In the genomic region with DNA sequence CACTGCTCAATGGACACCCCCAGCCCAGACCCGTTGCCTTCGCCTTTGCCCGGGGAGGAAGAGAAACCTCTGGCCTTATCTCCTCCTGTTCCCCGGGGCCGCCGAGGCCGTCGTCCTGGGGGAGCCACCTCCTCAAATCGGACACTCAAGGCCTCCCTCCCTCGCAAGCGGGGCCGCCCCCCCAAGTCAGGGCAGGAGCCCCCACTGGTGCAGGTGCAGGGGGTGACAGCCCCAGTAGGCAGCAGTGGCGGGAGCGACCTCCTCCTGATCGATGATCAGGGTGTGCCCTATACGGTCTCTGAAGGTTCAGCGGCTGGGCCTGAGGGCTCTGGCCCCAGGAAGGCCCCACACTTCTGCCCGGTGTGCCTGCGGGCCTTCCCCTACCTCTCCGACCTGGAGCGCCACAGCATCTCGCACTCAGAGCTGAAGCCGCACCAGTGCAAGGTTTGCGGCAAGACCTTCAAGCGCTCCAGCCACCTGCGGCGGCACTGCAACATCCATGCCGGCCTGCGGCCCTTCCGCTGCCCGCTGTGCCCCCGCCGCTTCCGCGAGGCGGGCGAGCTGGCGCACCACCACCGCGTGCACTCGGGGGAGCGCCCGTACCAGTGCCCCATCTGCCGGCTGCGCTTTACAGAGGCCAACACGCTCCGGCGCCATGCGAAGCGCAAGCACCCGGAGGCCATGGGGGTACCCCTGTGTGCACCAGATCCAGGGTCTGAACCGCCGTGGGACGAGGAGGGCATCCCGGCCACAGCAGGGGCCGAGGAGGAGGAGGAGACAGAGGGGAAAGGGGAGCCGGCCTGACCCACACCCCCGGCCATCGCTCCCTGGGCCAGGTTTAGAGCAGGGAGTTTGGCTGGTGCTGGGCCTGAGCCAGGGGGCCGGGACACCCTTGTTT, we compare ENCODE assay signal across 17 cellular contexts. TPM values are rescaled to one million over a fixed set of nuclear protein-coding genes. Genes with fewer than 3 reads are reported as not detected.
A peak's percentile ranks its signal among the peaks of the same experiment; 100 is the strongest.
DNase-seq lines count a peak whose midpoint lies in the region; ATAC-seq, FAIRE-seq and TF ChIP-seq lines count a peak whose summit lies in the region.
"Had no signal": no experiment of that assay in that cellular context is flagged by ENCODE, and none has a peak within 500 bp of the region (broad histone marks: within the 10 kb centered on the region; RNA-seq: fewer than 3 reads in every experiment).

No MANE protein-coding gene starts in this region.

- POLR2A ChIA-PET in K562 (lab: Yijun Ruan, JAX): no interaction called here
- POLR2A ChIA-PET in naive thymus-derived CD4-positive, alpha-beta T cell (lab: Charles Lee): interaction anchor here (0.7 to 3.3 kb wide), 2 partner anchors 27 to 37 kb away, joined by 3 to 12 read pairs; no protein-coding TSS in a partner anchor

- ATAC-seq in left cardiac atrium (no peak), K562 (no peak)
- ATAC-seq in naive thymus-derived CD4-positive, alpha-beta T cell: no peak
- ATAC-seq: activated CD4-positive, CD25-positive, alpha-beta regulatory T cell treated with anti-CD3 and anti-CD28 coated beads, Interleukin-2, amount 50 U/mL, for 24 hours; activated T-cell treated with anti-CD3 and anti-CD28 coated beads, Interleukin-2, amount 50 U/mL, for 4 hours had no signal

- H3K27me3 Mint-ChIP-seq in naive thymus-derived CD4-positive, alpha-beta T cell: peaks cover 0 to 3% (median 0%) of the 10 kb centered on the region in 5 donors
- H3K27me3 Mint-ChIP-seq in type B pancreatic cell: no peaks in the 10 kb centered on the region

- H3K36me3 Mint-ChIP-seq in naive thymus-derived CD4-positive, alpha-beta T cell: peaks cover 0 to 15% (median 6%) of the 10 kb centered on the region in 5 donors
- H3K36me3 Mint-ChIP-seq in type B pancreatic cell: peaks cover 19% of the 10 kb centered on the region

- H3K4me1 Mint-ChIP-seq in naive thymus-derived CD4-positive, alpha-beta T cell: peaks cover 30 to 53% (median 49%) of the 10 kb centered on the region in 7 donors
- H3K4me1 Mint-ChIP-seq in type B pancreatic cell (ENCODE audit: unreplicated experiment): peaks cover 29% of the 10 kb centered on the region

- no peak overlapping the region for H2AFZ ChIP-seq in K562 (ENCODE audit: low read depth, low read length)

- no peak for FAIRE-seq in K562 (lab: Jason Lieb, UNC)
- FAIRE-seq: H54 had no signal

- no peak for TF ChIP-seq EP300 in K562 (IDR thresholded peaks at IDR 0.05; ENCODE audit: low read length)

- intact Hi-C loops in left cardiac atrium (cut with DNase I) (loop anchor here in 1 of 2 donors (10.0 kb wide), 1 partner anchor 88 kb away; no protein-coding TSS in a partner anchor), K562 (cut with micrococcal nuclease) (no loop called here)
- intact Hi-C loops in naive thymus-derived CD4-positive, alpha-beta T cell (cut with micrococcal nuclease): no loop called here

- in situ Hi-C loops in K562 (cut with MboI): no loop called here

- TF ChIP-seq CTCF in right atrium auricular region (IDR thresholded peaks at IDR 0.05) (no peak), K562 (IDR thresholded peaks at IDR 0.05 in 2 of 3, conservative IDR thresholded peaks at IDR 0.05 in 1 of 3; ENCODE audit: insufficient read depth in 2 of 3, low read depth in 1 of 3, low read length in 3 of 3) (no peak), type B pancreatic cell (conservative IDR thresholded peaks at IDR 0.05) (no peak)

- H3K36me3 ChIP-seq in right atrium auricular region (peaks cover 9% of the 10 kb centered on the region), K562 (ENCODE audit: control insufficient read depth, insufficient read depth, low read length) (peaks cover 7% of the 10 kb centered on the region; the same call in 2 of the 3 replicates)
- peaks cover 0 to 15% (median 0%) of the 10 kb centered on the region in 3 experiments for H3K36me3 ChIP-seq in naive thymus-derived CD4-positive, alpha-beta T cell (ENCODE audit: control insufficient read depth in 2 of 3, insufficient read depth in 3 of 3, low read length in 3 of 3)
- H3K36me3 ChIP-seq: cardiac muscle cell had no signal

- 88% methylated on average over 37 of the region's 60 CpGs for WGBS in K562 (ENCODE audit: insufficient coverage, low coverage, missing lambda C conversion rate)

- H3K9me1 ChIP-seq in K562 (ENCODE audit: control insufficient read depth, insufficient read depth, low read length): no peaks in the 10 kb centered on the region

- no peaks in the 10 kb centered on the region for H4K20me1 ChIP-seq in K562 (replicated peaks; ENCODE audit: control insufficient read depth, insufficient read depth, low read length)

- peak overlapping the region in 1 of 2 experiments; percentile 62; a peak in 2 of 4 replicates for H3K9ac ChIP-seq in K562 (ENCODE audit: insufficient read depth in 1 of 2, low read depth in 2 of 2, low read length in 2 of 2)
- H3K9ac ChIP-seq: KMS-11 had no signal

- peaks cover 34% of the 10 kb centered on the region for H3K79me2 ChIP-seq in K562 (ENCODE audit: control insufficient read depth, insufficient read depth, low read length)

- DNase-seq in left cardiac atrium (peak; percentile 24), right atrium auricular region (ENCODE audit: low spot score) (no peak), K562 (ENCODE audit: extremely low read depth in 1 of 4, low spot score in 3 of 4) (no peak), type B pancreatic cell (ENCODE audit: extremely low spot score, unreplicated experiment) (no peak), NOMO-1 treated with dmso at 0.1 percent for 144 hours (lab: John Stamatoyannopoulos, UW; ENCODE audit: unreplicated experiment) (no peak), middle frontal gyrus (ENCODE audit: extremely low spot score, low spot score) (no peak), NCI-H1930 (lab: John Stamatoyannopoulos, UW) (no peak)
- DNase-seq in naive thymus-derived CD4-positive, alpha-beta T cell: no peak
- DNase-seq: activated T-cell treated with anti-CD3 and anti-CD28 coated beads, Interleukin-2, amount 50 U/mL, for 4 hours; effector memory CD4-positive, alpha-beta T cell; hypothalamus; NCI-H2171; retina had no signal

- H3K4me3 ChIP-seq in right atrium auricular region (no peak overlapping the region), K562 (no peak overlapping the region)
- no peak overlapping the region for H3K4me3 ChIP-seq in naive thymus-derived CD4-positive, alpha-beta T cell (ENCODE audit: low read length)
- H3K4me3 ChIP-seq: cardiac muscle cell had no signal

- peaks cover 0 to 45% of the 10 kb centered on the region in 2 donors for H3K4me1 ChIP-seq in right atrium auricular region
- H3K4me1 ChIP-seq in K562 (replicated peaks in 1 of 2; ENCODE audit: control insufficient read depth in 2 of 2, insufficient read depth in 2 of 2, low read length in 2 of 2): peaks cover 32 to 50% of the 10 kb centered on the region in 2 experiments
- H3K4me1 ChIP-seq in naive thymus-derived CD4-positive, alpha-beta T cell (ENCODE audit: control insufficient read depth in 2 of 2, insufficient read depth in 2 of 2, low read length in 2 of 2): peaks cover 7 to 24% of the 10 kb centered on the region in 2 donors

- H3K4me3 Mint-ChIP-seq in naive thymus-derived CD4-positive, alpha-beta T cell: peak overlapping the region in 5 of 10 donors; percentile 65 to 90 (median 87)
- peak overlapping the region; percentile 90 for H3K4me3 Mint-ChIP-seq in type B pancreatic cell

- peak overlapping the region in 5 of 9 donors; percentile 83 to 91 (median 87) for H3K27ac Mint-ChIP-seq in naive thymus-derived CD4-positive, alpha-beta T cell
- H3K27ac Mint-ChIP-seq in type B pancreatic cell: peak overlapping the region; percentile 94

- H3K27ac ChIP-seq in right atrium auricular region (no peak overlapping the region), K562 (ENCODE audit: extremely low read depth, low read depth, low read length) (no peak overlapping the region)
- no peak overlapping the region for H3K27ac ChIP-seq in naive thymus-derived CD4-positive, alpha-beta T cell (ENCODE audit: low read depth, low read length)
- H3K27ac ChIP-seq: KMS-11 had no signal

- TF ChIP-seq POLR2A in K562 (conservative IDR thresholded peaks at IDR 0.05): no peak

- H3K9me3 Mint-ChIP-seq in naive thymus-derived CD4-positive, alpha-beta T cell: peaks cover 0 to 4% (median 0%) of the 10 kb centered on the region in 11 donors
- H3K9me3 Mint-ChIP-seq in type B pancreatic cell: no peaks in the 10 kb centered on the region
- H3K9me3 Mint-ChIP-seq: activated T-cell treated with anti-CD3 and anti-CD28 coated beads, Interleukin-2, amount 50 U/mL, for 4 hours had no signal

- H3K9me3 ChIP-seq in right atrium auricular region (no peaks in the 10 kb centered on the region), K562 (replicated peaks; ENCODE audit: control insufficient read depth, insufficient read depth, low read depth, low read length) (0 out of 2 replicates have a peak, but pooled peaks cover 2% of the 10 kb centered on the region)
- H3K9me3 ChIP-seq in naive thymus-derived CD4-positive, alpha-beta T cell (ENCODE audit: control insufficient read depth in 2 of 3, low read length in 3 of 3): no peaks in the 10 kb centered on the region

- CTCF ChIA-PET in K562 (lab: Yijun Ruan, JAX; ENCODE audit: low intra/inter-chr PET ratio): no interaction called here
- CTCF ChIA-PET in naive thymus-derived CD4-positive, alpha-beta T cell (lab: Charles Lee): interaction anchor here (0.6 kb wide), 1 partner anchor 19 kb away, joined by 3 read pairs; no protein-coding TSS in a partner anchor

- BruUV-seq in K562 (replicated peaks; lab: Mats Ljungman, UMichigan): no TSS peak

- no peaks in the 10 kb centered on the region for H3K27me3 ChIP-seq in right atrium auricular region
- H3K27me3 ChIP-seq in K562 (ENCODE audit: control insufficient read depth in 2 of 2, insufficient read depth in 2 of 2, low read length in 2 of 2): no peaks in the 10 kb centered on the region
- H3K27me3 ChIP-seq in naive thymus-derived CD4-positive, alpha-beta T cell (ENCODE audit: control insufficient read depth in 2 of 2, insufficient read depth in 2 of 2, low read length in 2 of 2): no peaks in the 10 kb centered on the region
- H3K27me3 ChIP-seq: cardiac muscle cell had no signal

- no peak for TF ChIP-seq RAD21 in K562 (CRISPR knock-in tag; conservative IDR thresholded peaks at IDR 0.05 in 1 of 2, IDR thresholded peaks at IDR 0.05 in 1 of 2)

- no peak overlapping the region for H3K4me2 ChIP-seq in K562 (ENCODE audit: insufficient read depth, low read length)
- H3K4me2 ChIP-seq: KMS-11 had no signal

RNA-seq across cellular contexts. Expression of gene ZNF524, which starts 2.3 kb away (rescaled TPM):
- total RNA-seq in left cardiac atrium: 10 to 100 TPM; 14.1 to 18.7 TPM
- 10 to 100 TPM; 17.7 to 25.8 TPM for total RNA-seq in right atrium auricular region
- 3.2 and 12.0 TPM in 2 replicates for total RNA-seq in K562 (2011; cell fraction: chromatin; rRNA removed; ENCODE audit: low replicate concordance)
- total RNA-seq in K562 (2011; cell fraction: nucleolus; rRNA removed): 12.4 and 13.0 TPM in 2 replicates
- total RNA-seq in K562 (2011; cell fraction: nucleoplasm; rRNA removed): 7.3 and 7.5 TPM in 2 replicates
- 14.7 and 23.6 TPM in 2 replicates for total RNA-seq in K562 (2014; rRNA removed)
- 0.55 and 1.2 TPM in 2 replicates for total RNA-seq in K562 (2014; rRNA removed; fragmentation: Illumina TruSeq; extraction: Trizol)
- total RNA-seq in K562 (2015; rRNA removed; fragmentation: Illumina TruSeq; extraction: Trizol): 5.6 and 6.4 TPM in 2 replicates
- total RNA-seq in K562 (2021): 15.6 and 16.7 TPM in 2 replicates
- polyA plus RNA-seq in K562 (2011; rRNA removed): 2.9 and 3.7 TPM in 2 replicates
- 6.8 and 21.8 TPM in 2 replicates for polyA plus RNA-seq in K562 (2011; cell fraction: cytosol; rRNA removed)
- 9.0 and 14.1 TPM in 2 replicates for polyA plus RNA-seq in K562 (2011; cell fraction: nucleus; rRNA removed)
- polyA plus RNA-seq in K562 (2012): 7.6 and 20.4 TPM in 2 replicates
- polyA plus RNA-seq in K562 (2014; fragmentation: Illumina TruSeq; extraction: Trizol): 1.4 and 5.4 TPM in 2 replicates
- polyA plus RNA-seq in K562 (2014; fragmentation: Nextera tagmentation; extraction: Ambion mirVana): under 1 TPM; 0.08 to 0.10 TPM
- 13.1 and 14.4 TPM in 2 replicates for polyA plus RNA-seq in K562 (2014; rRNA removed)
- polyA minus RNA-seq in K562 (2011; rRNA and poly(A)+ RNA removed): 0.30 and 0.67 TPM in 2 replicates
- 5.1 and 7.1 TPM in 2 replicates for polyA minus RNA-seq in K562 (2011; cell fraction: cytosol; rRNA and poly(A)+ RNA removed)
- polyA minus RNA-seq in K562 (2011; cell fraction: nucleus; rRNA and poly(A)+ RNA removed): 5.9 and 6.3 TPM in 2 replicates
- 10 to 100 TPM; 13.3 to 32.1 (median 24.7) TPM for total RNA-seq in naive thymus-derived CD4-positive, alpha-beta T cell
- 10 to 100 TPM; 41.2 to 50.5 TPM for polyA plus RNA-seq in naive thymus-derived CD4-positive, alpha-beta T cell
- total RNA-seq in type B pancreatic cell (ENCODE audit: low replicate concordance): 13.6 and 23.9 TPM in 2 replicates

RNA-seq across cellular contexts. Expression of gene FIZ1, which starts 3.0 kb away (rescaled TPM):
- total RNA-seq in left cardiac atrium (10 to 100 TPM; 14.5 to 17.0 TPM), right atrium auricular region (10 to 100 TPM in 1 of 2 donors, 1 to 10 TPM in 1; 9.2 to 12.2 TPM), K562 (2014; rRNA removed) (5.9 and 7.3 TPM in 2 replicates), K562 (2014; rRNA removed; fragmentation: Illumina TruSeq; extraction: Trizol) (2.3 and 3.2 TPM in 2 replicates), K562 (2015; rRNA removed; fragmentation: Illumina TruSeq; extraction: Trizol) (4.7 and 5.5 TPM in 2 replicates), K562 (2021) (14.4 and 17.5 TPM in 2 replicates), type B pancreatic cell (ENCODE audit: low replicate concordance) (18.4 and 22.4 TPM in 2 replicates)
- total RNA-seq in K562 (2011; cell fraction: chromatin; rRNA removed; ENCODE audit: low replicate concordance): 4.3 and 8.7 TPM in 2 replicates
- total RNA-seq in K562 (2011; cell fraction: nucleolus; rRNA removed): 5.7 and 6.8 TPM in 2 replicates
- 6.9 and 7.8 TPM in 2 replicates for total RNA-seq in K562 (2011; cell fraction: nucleoplasm; rRNA removed)
- polyA plus RNA-seq in K562 (2011; rRNA removed) (3.8 and 4.7 TPM in 2 replicates), K562 (2014; fragmentation: Illumina TruSeq; extraction: Trizol) (8.7 TPM in 2 replicates), K562 (2014; fragmentation: Nextera tagmentation; extraction: Ambion mirVana) (under 1 TPM; 0.79 to 0.81 TPM), K562 (2014; rRNA removed) (5.7 and 5.8 TPM in 2 replicates)
- 3.5 and 7.4 TPM in 2 replicates for polyA plus RNA-seq in K562 (2011; cell fraction: cytosol; rRNA removed)
- 7.6 and 10.7 TPM in 2 replicates for polyA plus RNA-seq in K562 (2011; cell fraction: nucleus; rRNA removed)
- 10.6 and 12.2 TPM in 2 replicates for polyA plus RNA-seq in K562 (2012)
- 2.1 and 3.1 TPM in 2 replicates for polyA minus RNA-seq in K562 (2011; rRNA and poly(A)+ RNA removed)
- polyA minus RNA-seq in K562 (2011; cell fraction: cytosol; rRNA and poly(A)+ RNA removed): 5.5 and 6.6 TPM in 2 replicates
- 2.8 and 3.4 TPM in 2 replicates for polyA minus RNA-seq in K562 (2011; cell fraction: nucleus; rRNA and poly(A)+ RNA removed)
- total RNA-seq in naive thymus-derived CD4-positive, alpha-beta T cell: 10 to 100 TPM in 4 of 5 experiments, 1 to 10 TPM in 1; 9.4 to 32.0 (median 16.1) TPM
- polyA plus RNA-seq in naive thymus-derived CD4-positive, alpha-beta T cell: 1 to 10 TPM; 3.3 to 6.5 TPM

RNA-seq across cellular contexts. Expression of gene ZNF865, which starts 3.1 kb away (rescaled TPM):
- total RNA-seq in left cardiac atrium: 10 to 100 TPM; 16.2 to 20.2 TPM
- 10 to 100 TPM; 11.2 to 11.4 TPM for total RNA-seq in right atrium auricular region
- total RNA-seq in K562 (2011; cell fraction: chromatin; rRNA removed; ENCODE audit: low replicate concordance): 2.2 and 8.0 TPM in 2 replicates
- 8.0 and 10.0 TPM in 2 replicates for total RNA-seq in K562 (2011; cell fraction: nucleolus; rRNA removed)
- total RNA-seq in K562 (2011; cell fraction: nucleoplasm; rRNA removed): 4.9 and 5.2 TPM in 2 replicates
- total RNA-seq in K562 (2014; rRNA removed): 1.6 and 2.3 TPM in 2 replicates
- total RNA-seq in K562 (2014; rRNA removed; fragmentation: Illumina TruSeq; extraction: Trizol): 0.29 and 0.40 TPM in 2 replicates
- total RNA-seq in K562 (2015; rRNA removed; fragmentation: Illumina TruSeq; extraction: Trizol): 1.4 and 1.5 TPM in 2 replicates
- 18.6 and 18.8 TPM in 2 replicates for total RNA-seq in K562 (2021)
- polyA plus RNA-seq in K562 (2011; rRNA removed): 1.2 and 1.5 TPM in 2 replicates
- 2.0 and 9.6 TPM in 2 replicates for polyA plus RNA-seq in K562 (2011; cell fraction: cytosol; rRNA removed)
- 1.6 and 4.8 TPM in 2 replicates for polyA plus RNA-seq in K562 (2011; cell fraction: nucleus; rRNA removed)
- polyA plus RNA-seq in K562 (2012): 6.0 and 10.0 TPM in 2 replicates
- polyA plus RNA-seq in K562 (2014; fragmentation: Illumina TruSeq; extraction: Trizol): 1.8 and 2.3 TPM in 2 replicates
- polyA plus RNA-seq in K562 (2014; fragmentation: Nextera tagmentation; extraction: Ambion mirVana): not detected
- 6.7 and 6.9 TPM in 2 replicates for polyA plus RNA-seq in K562 (2014; rRNA removed)
- polyA minus RNA-seq in K562 (2011; rRNA and poly(A)+ RNA removed): 0.24 and 0.60 TPM in 2 replicates
- 7.3 and 9.8 TPM in 2 replicates for polyA minus RNA-seq in K562 (2011; cell fraction: cytosol; rRNA and poly(A)+ RNA removed)
- 1.1 and 1.5 TPM in 2 replicates for polyA minus RNA-seq in K562 (2011; cell fraction: nucleus; rRNA and poly(A)+ RNA removed)
- 10 to 100 TPM; 13.8 to 22.7 (median 15.3) TPM for total RNA-seq in naive thymus-derived CD4-positive, alpha-beta T cell
- polyA plus RNA-seq in naive thymus-derived CD4-positive, alpha-beta T cell: under 1 TPM; 0.06 to 0.24 TPM
- 14.6 and 16.2 TPM in 2 replicates for total RNA-seq in type B pancreatic cell (ENCODE audit: low replicate concordance)

RNA-seq across cellular contexts. Expression of gene ZNF579, which starts 21.7 kb away (rescaled TPM):
- 10 to 100 TPM; 10.8 to 12.7 TPM for total RNA-seq in left cardiac atrium
- 1 to 10 TPM; 6.2 to 6.4 TPM for total RNA-seq in right atrium auricular region
- 39.4 and 55.2 TPM in 2 replicates for total RNA-seq in K562 (2011; cell fraction: chromatin; rRNA removed; ENCODE audit: low replicate concordance)
- 10.7 TPM in 2 replicates for total RNA-seq in K562 (2011; cell fraction: nucleolus; rRNA removed)
- 25.4 and 86.3 TPM in 2 replicates for total RNA-seq in K562 (2011; cell fraction: nucleoplasm; rRNA removed)
- total RNA-seq in K562 (2014; rRNA removed): 3.8 and 5.9 TPM in 2 replicates
- 1.0 and 1.3 TPM in 2 replicates for total RNA-seq in K562 (2014; rRNA removed; fragmentation: Illumina TruSeq; extraction: Trizol)
- total RNA-seq in K562 (2015; rRNA removed; fragmentation: Illumina TruSeq; extraction: Trizol): 1.2 and 1.3 TPM in 2 replicates
- 15.0 and 15.9 TPM in 2 replicates for total RNA-seq in K562 (2021)
- 1.6 and 3.3 TPM in 2 replicates for polyA plus RNA-seq in K562 (2011; rRNA removed)
- polyA plus RNA-seq in K562 (2011; cell fraction: cytosol; rRNA removed): 3.0 and 6.5 TPM in 2 replicates
- polyA plus RNA-seq in K562 (2011; cell fraction: nucleus; rRNA removed): 17.0 and 20.1 TPM in 2 replicates
- polyA plus RNA-seq in K562 (2012): 6.7 and 9.7 TPM in 2 replicates
- polyA plus RNA-seq in K562 (2014; fragmentation: Illumina TruSeq; extraction: Trizol): 3.3 and 3.9 TPM in 2 replicates
- under 1 TPM; 0.06 to 0.08 TPM for polyA plus RNA-seq in K562 (2014; fragmentation: Nextera tagmentation; extraction: Ambion mirVana)
- polyA plus RNA-seq in K562 (2014; rRNA removed): 3.4 and 4.9 TPM in 2 replicates
- 3.0 and 4.6 TPM in 2 replicates for polyA minus RNA-seq in K562 (2011; rRNA and poly(A)+ RNA removed)
- polyA minus RNA-seq in K562 (2011; cell fraction: cytosol; rRNA and poly(A)+ RNA removed): 5.6 and 7.0 TPM in 2 replicates
- polyA minus RNA-seq in K562 (2011; cell fraction: nucleus; rRNA and poly(A)+ RNA removed): 4.6 and 5.4 TPM in 2 replicates
- total RNA-seq in naive thymus-derived CD4-positive, alpha-beta T cell: 10 to 100 TPM in 1 of 5 experiments, 1 to 10 TPM in 4; 6.1 to 11.0 (median 7.8) TPM
- 1 to 10 TPM in 1 of 2 donors, under 1 TPM in 1; 0.50 to 2.2 TPM for polyA plus RNA-seq in naive thymus-derived CD4-positive, alpha-beta T cell
- total RNA-seq in type B pancreatic cell (ENCODE audit: low replicate concordance): 21.1 and 23.9 TPM in 2 replicates

RNA-seq across cellular contexts. Expression of gene ZNF784, which starts 22.0 kb away (rescaled TPM):
- total RNA-seq in left cardiac atrium (10 to 100 TPM; 11.1 to 11.7 TPM), right atrium auricular region (10 to 100 TPM in 1 of 2 donors, 1 to 10 TPM in 1; 7.8 to 10.6 TPM), K562 (2014; rRNA removed) (2.0 and 3.8 TPM in 2 replicates), K562 (2014; rRNA removed; fragmentation: Illumina TruSeq; extraction: Trizol) (1.6 TPM in 2 replicates), K562 (2015; rRNA removed; fragmentation: Illumina TruSeq; extraction: Trizol) (2.7 and 3.2 TPM in 2 replicates), K562 (2021) (4.6 and 6.1 TPM in 2 replicates), type B pancreatic cell (ENCODE audit: low replicate concordance) (9.4 and 9.6 TPM in 2 replicates)
- 6.3 and 14.3 TPM in 2 replicates for total RNA-seq in K562 (2011; cell fraction: chromatin; rRNA removed; ENCODE audit: low replicate concordance)
- 10.0 and 12.5 TPM in 2 replicates for total RNA-seq in K562 (2011; cell fraction: nucleolus; rRNA removed)
- total RNA-seq in K562 (2011; cell fraction: nucleoplasm; rRNA removed): 7.7 and 9.6 TPM in 2 replicates
- polyA plus RNA-seq in K562 (2011; rRNA removed) (2.1 and 3.5 TPM in 2 replicates), K562 (2014; fragmentation: Illumina TruSeq; extraction: Trizol) (4.1 and 5.1 TPM in 2 replicates), K562 (2014; fragmentation: Nextera tagmentation; extraction: Ambion mirVana) (under 1 TPM; 0.14 to 0.17 TPM), K562 (2014; rRNA removed) (4.1 and 4.4 TPM in 2 replicates)
- 2.0 and 4.3 TPM in 2 replicates for polyA plus RNA-seq in K562 (2011; cell fraction: cytosol; rRNA removed)
- polyA plus RNA-seq in K562 (2011; cell fraction: nucleus; rRNA removed): 11.3 and 16.1 TPM in 2 replicates
- 7.3 and 7.9 TPM in 2 replicates for polyA plus RNA-seq in K562 (2012)
- 1.4 TPM in 2 replicates for polyA minus RNA-seq in K562 (2011; rRNA and poly(A)+ RNA removed)
- polyA minus RNA-seq in K562 (2011; cell fraction: cytosol; rRNA and poly(A)+ RNA removed): 1.3 and 2.6 TPM in 2 replicates
- polyA minus RNA-seq in K562 (2011; cell fraction: nucleus; rRNA and poly(A)+ RNA removed): 2.7 TPM in 2 replicates
- 10 to 100 TPM in 2 of 5 experiments, 1 to 10 TPM in 3; 5.1 to 17.1 (median 9.0) TPM for total RNA-seq in naive thymus-derived CD4-positive, alpha-beta T cell
- 1 to 10 TPM in 1 of 2 donors, under 1 TPM in 1; 0.65 to 2.0 TPM for polyA plus RNA-seq in naive thymus-derived CD4-positive, alpha-beta T cell
